ENCODE assay signal across 8 cellular contexts in genomic region chr16:30065112-30065942, GRCh38. TPM values are rescaled to one million over a fixed set of nuclear protein-coding genes. Genes with fewer than 3 reads are reported as not detected.
A peak's percentile ranks its signal among the peaks of the same experiment; 100 is the strongest.
DNase-seq lines count a peak whose midpoint lies in the region; ATAC-seq and TF ChIP-seq lines count a peak whose summit lies in the region.

Gene ALDOA (plus strand): TSS chr16:30065760. CDS start chr16:30066898, 1,138 bp downstream.

- under 1% methylated on average over 62 of the region's 97 CpGs for WGBS in mesenchymal stem cell

- peak within 1 kb of the TSS; percentile 98 for H3K4me2 ChIP-seq in mesenchymal stem cell (ENCODE audit: low read length, poor library complexity, severe bottlenecking)

- H3K27me3 Mint-ChIP-seq in effector memory CD8-positive, alpha-beta T cell: no peaks in the 10 kb centered on the region

- H2BK12ac ChIP-seq in mesenchymal stem cell (ENCODE audit: low read length in 2 of 2): peak within 1 kb of the TSS; percentile 61 to 86

- H3K36me3 Mint-ChIP-seq in effector memory CD8-positive, alpha-beta T cell (ENCODE audit: insufficient read depth): peaks cover 63% of the 10 kb centered on the region

- peak within 1 kb of the TSS; percentile 98 for H4K91ac ChIP-seq in mesenchymal stem cell (ENCODE audit: low read length)

- peak within 1 kb of the TSS; percentile 95 to 100 for H3K18ac ChIP-seq in mesenchymal stem cell (ENCODE audit: low read depth in 1 of 2, low read length in 2 of 2)

- no peak for TF ChIP-seq CTCF in GM20000 (IDR thresholded peaks at IDR 0.05; ENCODE audit: extremely low read depth, missing control alignments)

- peak within 1 kb of the TSS; percentile 93 for H2BK5ac ChIP-seq in mesenchymal stem cell (ENCODE audit: low read depth, low read length, poor library complexity, severe bottlenecking)

- no peaks in the 10 kb centered on the region for H3K9me3 Mint-ChIP-seq in effector memory CD8-positive, alpha-beta T cell

- peak within 1 kb of the TSS; percentile 86 for H2BK15ac ChIP-seq in mesenchymal stem cell (ENCODE audit: low read depth, poor library complexity, severe bottlenecking)

- H3K4me3 ChIP-seq in mesenchymal stem cell (ENCODE audit: insufficient read depth in 1 of 2, low read depth in 1 of 2, low read length in 2 of 2): peak within 1 kb of the TSS; percentile 98

- peaks cover 6% of the 10 kb centered on the region for H3K79me1 ChIP-seq in mesenchymal stem cell (replicated peaks; ENCODE audit: low read length, poor library complexity, severe bottlenecking)

- peak within 1 kb of the TSS; percentile 94 to 96 for H3K4me3 Mint-ChIP-seq in effector memory CD8-positive, alpha-beta T cell

- H3K9ac ChIP-seq in mesenchymal stem cell (ENCODE audit: low read length): peak within 1 kb of the TSS; percentile 100

- H3K23ac ChIP-seq in mesenchymal stem cell (ENCODE audit: low read length in 2 of 2): peak within 1 kb of the TSS; percentile 81 to 85

- peaks cover 36% of the 10 kb centered on the region for H3K4me1 ChIP-seq in mesenchymal stem cell (ENCODE audit: control insufficient read depth, insufficient read depth, low read depth, low read length)

- no peaks in the 10 kb centered on the region for H3K27me3 ChIP-seq in mesenchymal stem cell (ENCODE audit: control insufficient read depth in 1 of 2, insufficient read depth in 1 of 2, low read length in 2 of 2)

- peak; percentile 81 for ATAC-seq in effector memory CD8-positive, alpha-beta T cell (replicated peaks)

- peaks cover 38 to 42% of the 10 kb centered on the region in 2 experiments for H3K36me3 ChIP-seq in mesenchymal stem cell (ENCODE audit: control insufficient read depth in 1 of 2, insufficient read depth in 2 of 2, low read depth in 1 of 2, low read length in 2 of 2)

- peak within 1 kb of the TSS; percentile 74 for H2AFZ ChIP-seq in mesenchymal stem cell (ENCODE audit: low read depth, low read length)

- peaks cover 36 to 38% of the 10 kb centered on the region in 2 donors for H3K4me1 Mint-ChIP-seq in effector memory CD8-positive, alpha-beta T cell (ENCODE audit: low read depth in 2 of 2)

- DNase-seq in CMK (ENCODE audit: low read depth): peak; percentile 90
- peak; percentile 97 for DNase-seq in GM20000 (ENCODE audit: low spot score)
- DNase-seq in HT1080 (ENCODE audit: low read depth): peak; percentile 99
- peak; percentile 99 for DNase-seq in NOMO-1 treated with DMSO at 0.1 percent for 48 hours (lab: John Stamatoyannopoulos, UW; ENCODE audit: unreplicated experiment)
- DNase-seq in activated CD8-positive, alpha-beta memory T cell treated with anti-CD3 and anti-CD28 coated beads for 4 hours (ENCODE audit: low read depth in 2 of 2): peak; percentile 87 to 93
- DNase-seq in effector memory CD8-positive, alpha-beta T cell: peak; percentile 90 to 93 (median 91)
- DNase-seq in mesenchymal stem cell: peak; percentile 99
- peak; percentile 92 for DNase-seq in stimulated activated CD8-positive, alpha-beta memory T cell treated with anti-CD3 and anti-CD28 coated beads, Interleukin-12 subunit alpha, Interleukin-12 subunit beta, amount 100 ng/mL, for 4 hours (ENCODE audit: low read depth)

- peak within 1 kb of the TSS; percentile 92 for H4K8ac ChIP-seq in mesenchymal stem cell (ENCODE audit: low read length)

- peak within 1 kb of the TSS; percentile 93 for H2BK120ac ChIP-seq in mesenchymal stem cell (ENCODE audit: low read depth, low read length)

- H3K14ac ChIP-seq in mesenchymal stem cell (ENCODE audit: low read length in 2 of 2): peak within 1 kb of the TSS; percentile 77 to 100

- H3K9me3 ChIP-seq in mesenchymal stem cell (ENCODE audit: control insufficient read depth, low read length): no peaks in the 10 kb centered on the region

- peak within 1 kb of the TSS; percentile 97 for H3K27ac ChIP-seq in mesenchymal stem cell (ENCODE audit: low read length, poor library complexity, severe bottlenecking)

- peak within 1 kb of the TSS; percentile 61 for H2AK5ac ChIP-seq in mesenchymal stem cell (ENCODE audit: low read length, severe bottlenecking)

- peak within 1 kb of the TSS; percentile 95 to 99 for H3K4ac ChIP-seq in mesenchymal stem cell (ENCODE audit: low read depth in 1 of 2, low read length in 2 of 2)

- H3K27ac Mint-ChIP-seq in effector memory CD8-positive, alpha-beta T cell: peak within 1 kb of the TSS; percentile 95 to 97

RNA-seq across cellular contexts. Expression of gene ALDOA, which starts in this region (rescaled TPM):
- total RNA-seq in HT1080 (2014; rRNA removed; shearing (Covaris generic)): 1,753 and 2,052 TPM in 2 replicates
- polyA plus RNA-seq in HT1080 (2015; cell fraction: cytosol; rRNA removed): 2,533 and 2,552 TPM in 2 replicates
- polyA plus RNA-seq in HT1080 (2015; cell fraction: nucleus; rRNA removed): 2,008 and 2,184 TPM in 2 replicates
- 915 TPM for polyA plus RNA-seq in mesenchymal stem cell (2013, experiment 1 of 2)
- 888 TPM for polyA plus RNA-seq in mesenchymal stem cell (2013, experiment 2 of 2)

Comparison
In these comparisons a context has a peak if more than half of its experiments do, and no peak if none do; other contexts are left out.
1. Peak in every context shown above with its lines: DNase-seq, ATAC-seq, H3K4me3 ChIP-seq and H3K27ac ChIP-seq.